In genomic region chr5:140284013-140284412, GRCh38 we compare ENCODE assay signal across 16 cellular contexts. TPM values are rescaled to one million over a fixed set of nuclear protein-coding genes. Genes with fewer than 3 reads are reported as not detected.
DNase-seq lines count a peak whose midpoint lies in the region; ATAC-seq, FAIRE-seq and TF ChIP-seq lines count a peak whose summit lies in the region.
"Had no signal": no experiment of that assay in that cellular context is flagged by ENCODE, and none has a peak within 500 bp of the region (broad histone marks: within the 10 kb centered on the region; RNA-seq: fewer than 3 reads in every experiment).

No MANE protein-coding gene starts in this region.

- H3K4me1 Mint-ChIP-seq in neural crest cell: peaks cover 12% of the 10 kb centered on the region
- H3K4me1 Mint-ChIP-seq: GM23338 had no signal

- H3K4me2 ChIP-seq in A549 (no peak overlapping the region), OCI-LY3 (ENCODE audit: low read length) (no peak overlapping the region; the same call in 1 of the 2 replicates)
- H3K4me2 ChIP-seq: GM23338 had no signal

- peak; percentile 36 for FAIRE-seq in A549 (lab: Jason Lieb, UNC)
- peak; percentile 55 for FAIRE-seq in GM18507 (lab: Jason Lieb, UNC)
- FAIRE-seq: HepG2 had no signal

- ATAC-seq in A549: no peak
- no peak for ATAC-seq in GM21825 (IDR thresholded peaks at IDR 0.05; ENCODE audit: unreplicated experiment)
- ATAC-seq: GM23338, HepG2 had no signal

- POLR2A ChIA-PET in A549 (lab: Yijun Ruan, JAX): no interaction called here

- H3K27ac ChIP-seq in A549 (no peak overlapping the region), OCI-LY3 (ENCODE audit: low read length) (peak overlapping the region; percentile 74; the same call in 1 of the 2 replicates)

- no peaks in the 10 kb centered on the region for H3K27me3 Mint-ChIP-seq in neural crest cell (ENCODE audit: low read depth)

- no peak for DNase-seq in A549 (ENCODE audit: low read depth in 1 of 2, low spot score in 1 of 2)
- DNase-seq in GM18507 (ENCODE audit: extremely low spot score, insufficient read length, low read depth): no peak
- DNase-seq in neural crest cell (ENCODE audit: low read depth, low spot score): no peak
- no peak for DNase-seq in ACHN
- DNase-seq in A172 (ENCODE audit: low spot score): no peak
- DNase-seq: DMS 273 treated with DMSO at 0.1 percent for 48 hours, GDM1, KG1, NCI-H1436, NCI-H1930, NCI-H345, SIG-M5 had no signal

- TF ChIP-seq EP300 in A549 (IDR thresholded peaks at IDR 0.05): no peak

- H3K9me3 Mint-ChIP-seq in neural crest cell: no peaks in the 10 kb centered on the region
- H3K9me3 Mint-ChIP-seq: GM23338 had no signal

- H3K4me3 ChIP-seq in A549 (no peak overlapping the region), OCI-LY3 (ENCODE audit: low read length) (no peak overlapping the region)
- H3K4me3 ChIP-seq: GM23338 had no signal

- H3K4me1 ChIP-seq in A549: peaks cover 8% of the 10 kb centered on the region; the same call in 1 of the 3 replicates
- H3K4me1 ChIP-seq in OCI-LY3 (ENCODE audit: low read length): peaks cover 35% of the 10 kb centered on the region

- WGBS in A549 (ENCODE audit: missing lambda C conversion rate): 84% methylated on average over 3 of the region's 3 CpGs

- CTCF ChIA-PET in A549 (lab: Yijun Ruan, JAX): interaction anchor here (1.7 to 2.9 kb wide), 2 partner anchors 39 to 68 kb away, joined by 8 to 14 read pairs; no protein-coding TSS in a partner anchor

- no peaks in the 10 kb centered on the region for H3K27me3 ChIP-seq in OCI-LY3 (ENCODE audit: low read depth, low read length)

- H3K9me3 ChIP-seq in A549: no peaks in the 10 kb centered on the region
- no peaks in the 10 kb centered on the region for H3K9me3 ChIP-seq in OCI-LY3 (ENCODE audit: insufficient read depth, low read length)

- H3K36me3 Mint-ChIP-seq in neural crest cell (ENCODE audit: low read depth): no peaks in the 10 kb centered on the region

- no peak for TF ChIP-seq RAD21 in A549 (conservative IDR thresholded peaks at IDR 0.05 in 1 of 2, IDR thresholded peaks at IDR 0.05 in 1 of 2)

- no peak overlapping the region for H3K9ac ChIP-seq in OCI-LY3 (ENCODE audit: low read length)

- H4K20me1 ChIP-seq in OCI-LY3 (ENCODE audit: insufficient read depth, low read length): no peaks in the 10 kb centered on the region; the same call in 1 of the 2 replicates

- in situ Hi-C loops in ACHN (cut with HindIII; ENCODE audit: low pct_ligation_motif_present, low pct_unique_long_range_greater_than_20kb, low sequenced_read_pairs): no loop called here

- H3K4me3 Mint-ChIP-seq in neural crest cell: no peak overlapping the region
- H3K4me3 Mint-ChIP-seq: GM23338 had no signal

- peaks cover 5% of the 10 kb centered on the region for H3K36me3 ChIP-seq in OCI-LY3 (replicated peaks; ENCODE audit: low read depth, low read length)

- no peak for TF ChIP-seq CTCF in A549 (IDR thresholded peaks at IDR 0.05)
- no peak for TF ChIP-seq CTCF in OCI-LY3 (IDR thresholded peaks at IDR 0.05; ENCODE audit: low read depth, low read length)
- no peak for TF ChIP-seq CTCF in neural crest cell (conservative IDR thresholded peaks at IDR 0.05)

- H3K79me2 ChIP-seq in OCI-LY3 (ENCODE audit: low read length): peaks cover 31% of the 10 kb centered on the region; the same call in 1 of the 2 replicates

- peak overlapping the region; percentile 75 for H3K27ac Mint-ChIP-seq in neural crest cell (ENCODE audit: unreplicated experiment)
- H3K27ac Mint-ChIP-seq: GM23338 had no signal

- no peak for TF ChIP-seq POLR2A in A549 (IDR thresholded peaks at IDR 0.05; ENCODE audit: low read length)

- H2AFZ ChIP-seq in OCI-LY3 (ENCODE audit: low read depth, low read length): no peak overlapping the region
- H2AFZ ChIP-seq: GM23338 had no signal

TF ChIP-seq in A549, 52 proteins besides CTCF, POLR2A, EP300 and RAD21:
- TF ChIP-seq PBX3 (IDR thresholded peaks at IDR 0.05) (no peak), NFE2L2 (conservative IDR thresholded peaks at IDR 0.05; ENCODE audit: low read length) (no peak), ZFP36 (IDR thresholded peaks at IDR 0.05; ENCODE audit: borderline replicate concordance, partially characterized antibody) (no peak), HES2 (IDR thresholded peaks at IDR 0.05) (no peak), REST (IDR thresholded peaks at IDR 0.05) (no peak), CHD2 (IDR thresholded peaks at IDR 0.05; ENCODE audit: low read length, partially characterized antibody) (no peak), CHD4 (IDR thresholded peaks at IDR 0.05; ENCODE audit: borderline replicate concordance) (no peak), BHLHE40 (IDR thresholded peaks at IDR 0.05; ENCODE audit: low read depth, low read length) (no peak), ELK1 (IDR thresholded peaks at IDR 0.05; ENCODE audit: low read depth, low read length) (no peak), FOXS1 (CRISPR knock-in tag; IDR thresholded peaks at IDR 0.05) (no peak), TP53 (CRISPR knock-in tag; IDR thresholded peaks at IDR 0.05) (no peak), CBX8 (IDR thresholded peaks at IDR 0.05) (no peak), ESRRA (IDR thresholded peaks at IDR 0.05; ENCODE audit: borderline replicate concordance, low read length) (no peak), HDAC2 (IDR thresholded peaks at IDR 0.05) (no peak), ZNF302 (CRISPR knock-in tag; IDR thresholded peaks at IDR 0.05) (no peak), BCL3 (IDR thresholded peaks at IDR 0.05) (no peak), ZSCAN20 (CRISPR knock-in tag; IDR thresholded peaks at IDR 0.05) (no peak)

RNA-seq across cellular contexts. Expression of gene PFDN1, which starts 18.9 kb away (rescaled TPM):
- polyA plus RNA-seq in A549 (2011; rRNA removed) (90.4 and 97.0 TPM in 2 replicates), A549 (2017; fragmentation: RNase III; extraction: RNeasy Plus Mini Kit Qiagen cat#74134 plus additional on column Dnase treatment) (201 to 239 TPM (median 226 TPM) in 3 replicates)
- 80.9 and 104 TPM in 2 replicates for polyA plus RNA-seq in A549 (2012; cell fraction: cytosol; rRNA removed)
- 51.2 and 56.7 TPM in 2 replicates for polyA plus RNA-seq in A549 (2012; cell fraction: nucleus; rRNA removed)
- polyA minus RNA-seq in A549 (2011; rRNA and poly(A)+ RNA removed): 58.8 and 72.3 TPM in 2 replicates
- total RNA-seq in neural crest cell: 63.2 and 67.0 TPM in 2 replicates
- total RNA-seq in A172 (2014; rRNA removed; shearing (Covaris generic)): 201 and 255 TPM in 2 replicates
